ENCODE assay signal across 16 cellular contexts in genomic region chr11:57279131-57279530, GRCh38. TPM values are rescaled to one million over a fixed set of nuclear protein-coding genes. Genes with fewer than 3 reads are reported as not detected.
A peak's percentile ranks its signal among the peaks of the same experiment; 100 is the strongest.
DNase-seq lines count a peak whose midpoint lies in the region; ATAC-seq and TF ChIP-seq lines count a peak whose summit lies in the region.
"Had no signal": no experiment of that assay in that cellular context is flagged by ENCODE, and none has a peak within 500 bp of the region (broad histone marks: within the 10 kb centered on the region; RNA-seq: fewer than 3 reads in every experiment).

No MANE protein-coding gene starts in this region.

- DNase-seq in HCEC 1CT (peak; percentile 73), chondrocyte (ENCODE audit: low spot score) (no peak), mesenchymal stem cell (peak; percentile 21), KG1 (lab: John Stamatoyannopoulos, UW) (no peak), right cardiac atrium (no peak)
- DNase-seq: activated CD4-positive, alpha-beta T cell treated with anti-CD3 and anti-CD28 coated beads, Interleukin-2, amount 50 U/mL, for 1 hour; activated T-cell treated with anti-CD3 and anti-CD28 coated beads, Interleukin-2, amount 50 U/mL, for 4 hours; left ventricle myocardium inferior; NCI-H1105 treated with DMSO at 0.1 percent for 48 hours; NCI-H345 had no signal

- H4K8ac ChIP-seq in mesenchymal stem cell (ENCODE audit: low read length) = no peak overlapping the region

- no peak for ATAC-seq in HG02970 (IDR thresholded peaks at IDR 0.05; ENCODE audit: low FRiP score, unreplicated experiment)
- no peak for ATAC-seq in right cardiac atrium
- ATAC-seq: activated T-cell treated with anti-CD3 and anti-CD28 coated beads, Interleukin-2, amount 50 U/mL, for 4 hours had no signal

- peak overlapping the region; percentile 99 for H3K27ac Mint-ChIP-seq in chondrocyte (ENCODE audit: unreplicated experiment)
- H3K27ac Mint-ChIP-seq: IgD-negative memory B cell had no signal

- no peak overlapping the region for H3K4ac ChIP-seq in mesenchymal stem cell (ENCODE audit: low read depth in 1 of 2, low read length in 2 of 2)

- no peaks in the 10 kb centered on the region for H3K27me3 Mint-ChIP-seq in chondrocyte (ENCODE audit: low read depth)

- H3K18ac ChIP-seq in mesenchymal stem cell (ENCODE audit: low read depth in 1 of 2, low read length in 2 of 2) = no peak overlapping the region

- no peak overlapping the region for H3K4me2 ChIP-seq in mesenchymal stem cell (ENCODE audit: low read length, poor library complexity, severe bottlenecking)

- H2BK120ac ChIP-seq in mesenchymal stem cell (ENCODE audit: low read depth, low read length) = no peak overlapping the region

- H3K4me1 ChIP-seq in mesenchymal stem cell (ENCODE audit: control insufficient read depth, insufficient read depth, low read depth, low read length) (no peaks in the 10 kb centered on the region), right cardiac atrium (ENCODE audit: control insufficient read depth, insufficient read depth, low read length) (peaks cover 13% of the 10 kb centered on the region)

- no peak overlapping the region for H2BK15ac ChIP-seq in mesenchymal stem cell (ENCODE audit: low read depth, poor library complexity, severe bottlenecking)

- H3K14ac ChIP-seq in mesenchymal stem cell (ENCODE audit: low read length in 2 of 2) = no peak overlapping the region

- H3K9me3 Mint-ChIP-seq in chondrocyte (ENCODE audit: low read depth) = peaks cover 2% of the 10 kb centered on the region

- H2AFZ ChIP-seq in mesenchymal stem cell (ENCODE audit: low read depth, low read length) = no peak overlapping the region

- WGBS in mesenchymal stem cell = 97% methylated on average over 5 of the region's 5 CpGs
- WGBS in right cardiac atrium = 87% methylated on average over 5 of the region's 5 CpGs

- no peaks in the 10 kb centered on the region for H3K79me1 ChIP-seq in mesenchymal stem cell (replicated peaks; ENCODE audit: low read length, poor library complexity, severe bottlenecking)

- H2AK5ac ChIP-seq in mesenchymal stem cell (ENCODE audit: low read length, severe bottlenecking) = no peak overlapping the region

- no peak for TF ChIP-seq CTCF in chondrocyte (IDR thresholded peaks at IDR 0.05)

- H2BK12ac ChIP-seq in mesenchymal stem cell (ENCODE audit: low read length in 2 of 2) = no peak overlapping the region

- no peak overlapping the region for H3K4me3 Mint-ChIP-seq in chondrocyte (ENCODE audit: unreplicated experiment)
- H3K4me3 Mint-ChIP-seq: activated T-cell treated with anti-CD3 and anti-CD28 coated beads, Interleukin-2, amount 50 U/mL, for 4 hours; IgD-negative memory B cell had no signal

- no peak overlapping the region for H2BK5ac ChIP-seq in mesenchymal stem cell (ENCODE audit: low read depth, low read length, poor library complexity, severe bottlenecking)

- no peak overlapping the region for H3K23ac ChIP-seq in mesenchymal stem cell (ENCODE audit: low read length in 2 of 2)

- H3K4me3 ChIP-seq in mesenchymal stem cell (ENCODE audit: insufficient read depth in 1 of 2, low read depth in 1 of 2, low read length in 2 of 2) = no peak overlapping the region
- H3K4me3 ChIP-seq in right cardiac atrium (ENCODE audit: low read length) = no peak overlapping the region
- H3K4me3 ChIP-seq: left ventricle myocardium inferior, thoracic aorta had no signal

- H3K9ac ChIP-seq in mesenchymal stem cell (ENCODE audit: low read length) = no peak overlapping the region

- intact Hi-C loops in right cardiac atrium (cut with DNase I) = no loop called here

- H3K9me3 ChIP-seq in mesenchymal stem cell (ENCODE audit: control insufficient read depth, low read length) = peaks cover 5% of the 10 kb centered on the region
- no peaks in the 10 kb centered on the region for H3K9me3 ChIP-seq in right cardiac atrium (ENCODE audit: control insufficient read depth, low read length)
- H3K9me3 ChIP-seq: left ventricle myocardium inferior, thoracic aorta had no signal

- H3K36me3 ChIP-seq in mesenchymal stem cell (ENCODE audit: control insufficient read depth in 1 of 2, insufficient read depth in 2 of 2, low read depth in 1 of 2, low read length in 2 of 2) = no peaks in the 10 kb centered on the region
- H3K36me3 ChIP-seq: left ventricle myocardium inferior, thoracic aorta had no signal

- no peak overlapping the region for H4K91ac ChIP-seq in mesenchymal stem cell (ENCODE audit: low read length)

- peaks cover 35% of the 10 kb centered on the region for H3K4me1 Mint-ChIP-seq in chondrocyte (ENCODE audit: low read depth)

- peaks cover 0 to 7% of the 10 kb centered on the region in 2 experiments for H3K27me3 ChIP-seq in mesenchymal stem cell (ENCODE audit: control insufficient read depth in 1 of 2, insufficient read depth in 1 of 2, low read length in 2 of 2)
- no peaks in the 10 kb centered on the region for H3K27me3 ChIP-seq in right cardiac atrium (ENCODE audit: control insufficient read depth, insufficient read depth)

- no peak overlapping the region for H3K27ac ChIP-seq in mesenchymal stem cell (ENCODE audit: low read length, poor library complexity, severe bottlenecking)
- no peak overlapping the region for H3K27ac ChIP-seq in right cardiac atrium (ENCODE audit: low read length)
- H3K27ac ChIP-seq: thoracic aorta had no signal

- peaks cover 3% of the 10 kb centered on the region for H3K36me3 Mint-ChIP-seq in chondrocyte (ENCODE audit: low read depth)
- H3K36me3 Mint-ChIP-seq: IgD-negative memory B cell had no signal

RNA-seq across cellular contexts. Expression of gene APLNR, which starts 42.1 kb away (rescaled TPM):
- total RNA-seq in chondrocyte (not detected in 3 replicates), right cardiac atrium (10 to 100 TPM; 15.6 to 26.4 (median 17.9) TPM)
- not detected for polyA plus RNA-seq in mesenchymal stem cell (2013, experiment 1 of 2)
- not detected for polyA plus RNA-seq in mesenchymal stem cell (2013, experiment 2 of 2)
- polyA plus RNA-seq in right cardiac atrium = 2.2 TPM
- total RNA-seq: activated T-cell treated with anti-CD3 and anti-CD28 coated beads, Interleukin-2, amount 50 U/mL, for 4 hours; SK-MEL-5 had no signal
- polyA plus RNA-seq: BJ, IgD-negative memory B cell had no signal

RNA-seq across cellular contexts. Expression of gene TNKS1BP1, which starts 45.6 kb away (rescaled TPM):
- total RNA-seq in chondrocyte = 112 to 181 TPM (median 164 TPM) in 3 replicates
- polyA plus RNA-seq in mesenchymal stem cell (2013, experiment 1 of 2) = 141 TPM
- polyA plus RNA-seq in mesenchymal stem cell (2013, experiment 2 of 2) = 142 TPM
- total RNA-seq in right cardiac atrium = 10 to 100 TPM; 45.8 to 77.1 (median 55.3) TPM
- polyA plus RNA-seq in right cardiac atrium = 52.0 TPM

RNA-seq across cellular contexts. Expression of gene SSRP1, which starts 56.6 kb away (rescaled TPM):
- 56.8 to 76.3 TPM (median 58.8 TPM) in 3 replicates for total RNA-seq in chondrocyte
- 79.2 TPM for polyA plus RNA-seq in mesenchymal stem cell (2013, experiment 1 of 2)
- polyA plus RNA-seq in mesenchymal stem cell (2013, experiment 2 of 2) = 75.1 TPM
- total RNA-seq in right cardiac atrium = 10 to 100 TPM; 43.1 to 46.6 (median 43.4) TPM
- polyA plus RNA-seq in right cardiac atrium = 35.0 TPM

RNA-seq across cellular contexts. Expression of gene P2RX3, which starts 59.0 kb away (rescaled TPM):
- not detected in 3 replicates for total RNA-seq in chondrocyte
- not detected for polyA plus RNA-seq in mesenchymal stem cell (2013, experiment 1 of 2)
- not detected for polyA plus RNA-seq in mesenchymal stem cell (2013, experiment 2 of 2)
- total RNA-seq in right cardiac atrium = not detected
- 0.20 TPM for polyA plus RNA-seq in right cardiac atrium
- total RNA-seq: activated T-cell treated with anti-CD3 and anti-CD28 coated beads, Interleukin-2, amount 50 U/mL, for 4 hours; cerebellum; SK-MEL-5; thoracic aorta had no signal
- polyA plus RNA-seq: BJ, IgD-negative memory B cell had no signal

Comparison
In these comparisons a context has a peak if more than half of its experiments do, and no peak if none do; other contexts are left out.
1. DNase-seq: peak in HCEC 1CT (single experiment) and mesenchymal stem cell (single experiment); none in chondrocyte (single experiment), KG1 (single experiment) and right cardiac atrium (0 of 3).
2. RNA of gene APLNR, which starts 42.1 kb away (total RNA-seq): 15.6 to 26.4 TPM in right cardiac atrium; not detected in chondrocyte; every median in the first group is over 10 times any median in the second.